ENCODE assay signal across 19 cellular contexts in genomic region chr1:53281180-53281579, GRCh38. TPM values are rescaled to one million over a fixed set of nuclear protein-coding genes. Genes with fewer than 3 reads are reported as not detected.
DNase-seq lines count a peak whose midpoint lies in the region; ATAC-seq and TF ChIP-seq lines count a peak whose summit lies in the region.
"Had no signal": no experiment of that assay in that cellular context is flagged by ENCODE, and none has a peak within 500 bp of the region (broad histone marks: within the 10 kb centered on the region; RNA-seq: fewer than 3 reads in every experiment).

No MANE protein-coding gene starts in this region.

- no peaks in the 10 kb centered on the region for H3K9me3 Mint-ChIP-seq in activated CD8-positive, alpha-beta T cell treated with anti-CD3 and anti-CD28 coated beads, Interleukin-2, amount 10 ng/mL, durations not matched to agents 7 days and 5 days (ENCODE audit: insufficient read depth)
- H3K9me3 Mint-ChIP-seq in activated CD8-positive, alpha-beta T cell treated with anti-CD3 and anti-CD28 coated beads for 36 hours, result no peaks in the 10 kb centered on the region
- H3K9me3 Mint-ChIP-seq in stimulated activated effector memory CD8-positive, alpha-beta T cell treated with anti-CD3 and anti-CD28 coated beads, Interleukin-12 subunit alpha, Interleukin-12 subunit beta, amount 100 ng/mL, for 72 hours, result no peaks in the 10 kb centered on the region
- H3K9me3 Mint-ChIP-seq: CD14-positive monocyte, GM23338 had no signal

- no peak overlapping the region for H3K4me3 Mint-ChIP-seq in activated CD8-positive, alpha-beta T cell treated with anti-CD3 and anti-CD28 coated beads, Interleukin-2, amount 10 ng/mL, durations not matched to agents 7 days and 5 days
- no peak overlapping the region for H3K4me3 Mint-ChIP-seq in activated CD8-positive, alpha-beta T cell treated with anti-CD3 and anti-CD28 coated beads for 36 hours
- no peak overlapping the region for H3K4me3 Mint-ChIP-seq in stimulated activated effector memory CD8-positive, alpha-beta T cell treated with anti-CD3 and anti-CD28 coated beads, Interleukin-12 subunit alpha, Interleukin-12 subunit beta, amount 100 ng/mL, for 72 hours
- H3K4me3 Mint-ChIP-seq: CD14-positive monocyte, GM23338 had no signal

- H3K36me3 Mint-ChIP-seq in activated CD8-positive, alpha-beta T cell treated with anti-CD3 and anti-CD28 coated beads, Interleukin-2, amount 10 ng/mL, durations not matched to agents 7 days and 5 days (ENCODE audit: low read depth), result peaks cover 41% of the 10 kb centered on the region
- H3K36me3 Mint-ChIP-seq in activated CD8-positive, alpha-beta T cell treated with anti-CD3 and anti-CD28 coated beads for 36 hours (ENCODE audit: low read depth), result peaks cover 23% of the 10 kb centered on the region
- peaks cover 62% of the 10 kb centered on the region for H3K36me3 Mint-ChIP-seq in stimulated activated effector memory CD8-positive, alpha-beta T cell treated with anti-CD3 and anti-CD28 coated beads, Interleukin-12 subunit alpha, Interleukin-12 subunit beta, amount 100 ng/mL, for 72 hours

- peak overlapping the region; percentile 52 for H3K27ac Mint-ChIP-seq in activated CD8-positive, alpha-beta T cell treated with anti-CD3 and anti-CD28 coated beads, Interleukin-2, amount 10 ng/mL, durations not matched to agents 7 days and 5 days
- no peak overlapping the region for H3K27ac Mint-ChIP-seq in activated CD8-positive, alpha-beta T cell treated with anti-CD3 and anti-CD28 coated beads for 36 hours
- H3K27ac Mint-ChIP-seq in stimulated activated effector memory CD8-positive, alpha-beta T cell treated with anti-CD3 and anti-CD28 coated beads, Interleukin-12 subunit alpha, Interleukin-12 subunit beta, amount 100 ng/mL, for 72 hours, result peak overlapping the region; percentile 46
- H3K27ac Mint-ChIP-seq: GM23338 had no signal

- intact Hi-C loops in activated CD8-positive, alpha-beta T cell treated with anti-CD3 and anti-CD28 coated beads for 36 hours (cut with micrococcal nuclease), result no loop called here

- no peaks in the 10 kb centered on the region for H3K4me1 Mint-ChIP-seq in activated CD8-positive, alpha-beta T cell treated with anti-CD3 and anti-CD28 coated beads, Interleukin-2, amount 10 ng/mL, durations not matched to agents 7 days and 5 days (ENCODE audit: low read depth)
- no peaks in the 10 kb centered on the region for H3K4me1 Mint-ChIP-seq in activated CD8-positive, alpha-beta T cell treated with anti-CD3 and anti-CD28 coated beads for 36 hours (ENCODE audit: low read depth)
- H3K4me1 Mint-ChIP-seq in stimulated activated effector memory CD8-positive, alpha-beta T cell treated with anti-CD3 and anti-CD28 coated beads, Interleukin-12 subunit alpha, Interleukin-12 subunit beta, amount 100 ng/mL, for 72 hours, result peaks cover 6% of the 10 kb centered on the region
- H3K4me1 Mint-ChIP-seq: CD14-positive monocyte had no signal

- ATAC-seq in activated CD8-positive, alpha-beta T cell treated with anti-CD3 and anti-CD28 coated beads, Interleukin-2, amount 10 ng/mL, durations not matched to agents 7 days and 5 days, result no peak
- ATAC-seq in activated CD8-positive, alpha-beta T cell treated with anti-CD3 and anti-CD28 coated beads for 36 hours, result no peak
- ATAC-seq in stimulated activated effector memory CD8-positive, alpha-beta T cell treated with anti-CD3 and anti-CD28 coated beads, Interleukin-12 subunit alpha, Interleukin-12 subunit beta, amount 100 ng/mL, for 72 hours, result no peak
- no peak for ATAC-seq in GM21526 (IDR thresholded peaks at IDR 0.05; ENCODE audit: low FRiP score, unreplicated experiment)
- no peak for ATAC-seq in HG02981 (IDR thresholded peaks at IDR 0.05; ENCODE audit: unreplicated experiment)
- ATAC-seq: GM23338 had no signal

- CTCF ChIA-PET in activated CD8-positive, alpha-beta T cell treated with anti-CD3 and anti-CD28 coated beads, Interleukin-2, amount 10 ng/mL, durations not matched to agents 7 days and 5 days (lab: Charles Lee), result interaction anchor here (1.0 to 10.0 kb wide), 2 partner anchors 25 to 110 kb away, joined by 3 to 167 read pairs; no protein-coding TSS in a partner anchor
- CTCF ChIA-PET in activated CD8-positive, alpha-beta T cell treated with anti-CD3 and anti-CD28 coated beads for 36 hours (lab: Charles Lee), result interaction anchor here (0.8 kb wide), 2 partner anchors 14 to 111 kb away, joined by 3 read pairs; no protein-coding TSS in a partner anchor

- no peak for TF ChIP-seq CTCF in activated CD8-positive, alpha-beta T cell treated with anti-CD3 and anti-CD28 coated beads for 36 hours (IDR thresholded peaks at IDR 0.05)

- H3K27me3 Mint-ChIP-seq in activated CD8-positive, alpha-beta T cell treated with anti-CD3 and anti-CD28 coated beads, Interleukin-2, amount 10 ng/mL, durations not matched to agents 7 days and 5 days (ENCODE audit: low read depth), result no peaks in the 10 kb centered on the region
- H3K27me3 Mint-ChIP-seq in activated CD8-positive, alpha-beta T cell treated with anti-CD3 and anti-CD28 coated beads for 36 hours, result no peaks in the 10 kb centered on the region

- POLR2A ChIA-PET in activated CD8-positive, alpha-beta T cell treated with anti-CD3 and anti-CD28 coated beads, Interleukin-2, amount 10 ng/mL, durations not matched to agents 7 days and 5 days (lab: Charles Lee), result no interaction called here
- POLR2A ChIA-PET in activated CD8-positive, alpha-beta T cell treated with anti-CD3 and anti-CD28 coated beads for 36 hours (lab: Charles Lee), result interaction anchor here (1.2 to 1.6 kb wide), 2 partner anchors 36 to 45 kb away, joined by 3 read pairs; no protein-coding TSS in a partner anchor

- no peak for DNase-seq in activated CD8-positive, alpha-beta T cell treated with anti-CD3 and anti-CD28 coated beads, Interleukin-2, amount 10 ng/mL, durations not matched to agents 7 days and 5 days
- DNase-seq in activated CD8-positive, alpha-beta T cell treated with anti-CD3 and anti-CD28 coated beads for 36 hours, result no peak
- DNase-seq in NCI-H2227 treated with DMSO at 0.1 percent for 48 hours (lab: John Stamatoyannopoulos, UW) (peak; percentile 16), epidermal melanocyte (ENCODE audit: insufficient read length, low spot score) (peak; percentile 59), MV-4-11 (lab: John Stamatoyannopoulos, UW) (no peak)
- no peak for DNase-seq in stimulated activated effector memory CD8-positive, alpha-beta T cell treated with anti-CD3 and anti-CD28 coated beads, Interleukin-12 subunit alpha, Interleukin-12 subunit beta, amount 100 ng/mL, for 72 hours (ENCODE audit: low spot score in 2 of 2)
- DNase-seq: Caco-2, DMS79, KG1, NCI-H1092 treated with DMSO at 0.1 percent for 48 hours, NCI-H2029, NCI-H2171 treated with DMSO at 0.1 percent for 48 hours, NCI-H510A treated with DMSO at 0.1 percent for 48 hours, OCI-M1, RPMI8226 had no signal

RNA-seq across cellular contexts. Expression of gene MAGOH, which starts 42.9 kb away (rescaled TPM):
- total RNA-seq in activated CD8-positive, alpha-beta T cell treated with anti-CD3 and anti-CD28 coated beads, Interleukin-2, amount 10 ng/mL, durations not matched to agents 7 days and 5 days, result 10 to 100 TPM; 83.1 to 85.2 TPM
- total RNA-seq in activated CD8-positive, alpha-beta T cell treated with anti-CD3 and anti-CD28 coated beads for 36 hours, result 10 to 100 TPM; 90.9 to 91.4 TPM

RNA-seq across cellular contexts. Expression of gene LRP8, which starts 46.7 kb away (rescaled TPM):
- total RNA-seq in activated CD8-positive, alpha-beta T cell treated with anti-CD3 and anti-CD28 coated beads, Interleukin-2, amount 10 ng/mL, durations not matched to agents 7 days and 5 days, result 10 to 100 TPM; 62.7 to 71.8 TPM
- 10 to 100 TPM; 39.9 to 41.6 TPM for total RNA-seq in activated CD8-positive, alpha-beta T cell treated with anti-CD3 and anti-CD28 coated beads for 36 hours

Comparison
In these comparisons a context has a peak if more than half of its experiments do, and no peak if none do; other contexts are left out.
1. DNase-seq: peak in NCI-H2227 treated with DMSO at 0.1 percent for 48 hours (single experiment) and epidermal melanocyte (single experiment); none in activated CD8-positive, alpha-beta T cell treated with anti-CD3 and anti-CD28 coated beads, Interleukin-2, amount 10 ng/mL, durations not matched to agents 7 days and 5 days (single experiment), activated CD8-positive, alpha-beta T cell treated with anti-CD3 and anti-CD28 coated beads for 36 hours (single experiment), stimulated activated effector memory CD8-positive, alpha-beta T cell treated with anti-CD3 and anti-CD28 coated beads, Interleukin-12 subunit alpha, Interleukin-12 subunit beta, amount 100 ng/mL, for 72 hours (0 of 2) and MV-4-11 (single experiment).